ENCODE assay signal across 1 cellular context in genomic region chr20:41030536-41031242, GRCh38.
TF ChIP-seq lines count a peak whose summit lies in the region.

No MANE protein-coding gene starts in this region.

TF ChIP-seq in HepG2, 621 proteins besides CTCF, POLR2A, EP300 and RAD21 (continued from another document):
- no peak for TF ChIP-seq ZNF318 (CRISPR knock-in tag; IDR thresholded peaks at IDR 0.05)
TF ChIP-seq in HepG2: peak in this region for 13.
